In genomic region chr6:75896526-75896925, GRCh38 we compare ENCODE assay signal across 20 cellular contexts.
DNase-seq lines count a peak whose midpoint lies in the region; TF ChIP-seq lines count a peak whose summit lies in the region.
"Had no signal": no experiment of that assay in that cellular context is flagged by ENCODE, and none has a peak within 500 bp of the region (broad histone marks: within the 10 kb centered on the region; RNA-seq: fewer than 3 reads in every experiment).

No MANE protein-coding gene starts in this region.

- no peak for TF ChIP-seq POLR2A in transverse colon (IDR thresholded peaks at IDR 0.05)

- no peak overlapping the region for H3K4me3 ChIP-seq in transverse colon

- H3K27ac Mint-ChIP-seq in MCF 10A (ENCODE audit: low read depth, unreplicated experiment) = no peak overlapping the region
- H3K27ac Mint-ChIP-seq: CD4-positive, alpha-beta T cell had no signal

- no peaks in the 10 kb centered on the region for H3K36me3 Mint-ChIP-seq in MCF 10A (ENCODE audit: insufficient read depth, unreplicated experiment)

- in situ Hi-C loops in transverse colon (cut with MboI; ENCODE audit: low pct_ligation_motif_present in 1 of 4, low pct_unique_long_range_greater_than_20kb in 1 of 4, low sequenced_read_pairs in 3 of 4) = no loop called here

- POLR2A ChIA-PET in MCF 10A (lab: Yijun Ruan, JAX) = no interaction called here

- H3K4me1 Mint-ChIP-seq in MCF 10A (ENCODE audit: insufficient read depth, unreplicated experiment) = peaks cover 10% of the 10 kb centered on the region

- H3K9me3 Mint-ChIP-seq in MCF 10A (ENCODE audit: unreplicated experiment) = no peaks in the 10 kb centered on the region
- H3K9me3 Mint-ChIP-seq: CD4-positive, alpha-beta T cell had no signal

- H3K27me3 Mint-ChIP-seq in MCF 10A (ENCODE audit: insufficient read depth, unreplicated experiment) = no peaks in the 10 kb centered on the region

- no peaks in the 10 kb centered on the region for H3K4me1 ChIP-seq in transverse colon

- intact Hi-C loops in MCF 10A (cut with micrococcal nuclease) (no loop called here), transverse colon (cut with DNase I; ENCODE audit: low total_unique reads) (no loop called here)

- no TSS peak for BruUV-seq in MCF 10A (replicated peaks; lab: Mats Ljungman, UMichigan)

- no peaks in the 10 kb centered on the region for H3K9me3 ChIP-seq in transverse colon

- peaks cover 0 to 8% (median 3%) of the 10 kb centered on the region in 4 donors for H3K36me3 ChIP-seq in transverse colon

- peak; percentile 4 for DNase-seq in AG08396 (ENCODE audit: low spot score)
- peak; percentile 7 for DNase-seq in astrocyte of the hippocampus (ENCODE audit: low read depth, low spot score)
- peak; percentile 29 for DNase-seq in myocyte (ENCODE audit: low read depth)
- no peak for DNase-seq in NCI-H2171 (lab: John Stamatoyannopoulos, UW)
- no peak for DNase-seq in MCF 10A (ENCODE audit: unreplicated experiment)
- DNase-seq in NCI-H774 (lab: John Stamatoyannopoulos, UW) = no peak
- no peak for DNase-seq in transverse colon
- DNase-seq: CD4-positive, alpha-beta T cell; COR-L47; DMS 273 treated with DMSO at 0.1 percent for 48 hours; DMS79 treated with DMSO at 0.1 percent for 48 hours; GDM1; IMR-90; MM.1S; NCI-H1048; NCI-H1417 treated with DMSO at 0.1 percent for 48 hours; NCI-H187; NK-92 treated with Interleukin-12 subunit alpha and Interleukin-12 subunit beta, amount 100 ng/mL, for 24 hours; SIG-M5 had no signal

- H3K27me3 ChIP-seq in transverse colon = no peaks in the 10 kb centered on the region

- WGBS in transverse colon (ENCODE audit: low coverage in 1 of 2), 2 donors = 59 to 63% methylated on average over 3 of the region's 3 CpGs

- TF ChIP-seq EP300 in Ishikawa (IDR thresholded peaks at IDR 0.05; ENCODE audit: borderline replicate concordance) (no peak), transverse colon (IDR thresholded peaks at IDR 0.05; ENCODE audit: low read depth) (no peak)

- TF ChIP-seq CTCF in MCF 10A (IDR thresholded peaks at IDR 0.05; ENCODE audit: unreplicated experiment) = no peak
- TF ChIP-seq CTCF in transverse colon (IDR thresholded peaks at IDR 0.05) = no peak

- no peak overlapping the region for H3K27ac ChIP-seq in transverse colon

- H3K4me3 Mint-ChIP-seq in MCF 10A (ENCODE audit: unreplicated experiment) = no peak overlapping the region
- H3K4me3 Mint-ChIP-seq: CD4-positive, alpha-beta T cell had no signal

- TF ChIP-seq RAD21 in Ishikawa (IDR thresholded peaks at IDR 0.05; ENCODE audit: low read depth) = no peak

- CTCF ChIA-PET in MCF 10A (lab: Yijun Ruan, JAX) = interaction anchor here (0.7 to 1.6 kb wide), 2 partner anchors 10 to 37 kb away, joined by 3 to 5 read pairs; no protein-coding TSS in a partner anchor

TF ChIP-seq in Ishikawa, 13 proteins besides CTCF, POLR2A, EP300 and RAD21:
- no peak for TF ChIP-seq TAF1 (IDR thresholded peaks at IDR 0.05; ENCODE audit: low read depth)
- TF ChIP-seq TEAD4 (IDR thresholded peaks at IDR 0.05) = peak; percentile 38; the same call in 1 of the 2 replicates
- TF ChIP-seq YY1 (IDR thresholded peaks at IDR 0.05; ENCODE audit: low read depth) = no peak

Comparison
In these comparisons a context has a peak if more than half of its experiments do, and no peak if none do; other contexts are left out.
1. DNase-seq: peak in AG08396 (single experiment), astrocyte of the hippocampus (single experiment) and myocyte (single experiment); none in NCI-H2171 (single experiment), MCF 10A (single experiment), NCI-H774 (single experiment) and transverse colon (single experiment).